Comparison of ENCODE assay signal across 8 cellular contexts in the genomic region with DNA sequence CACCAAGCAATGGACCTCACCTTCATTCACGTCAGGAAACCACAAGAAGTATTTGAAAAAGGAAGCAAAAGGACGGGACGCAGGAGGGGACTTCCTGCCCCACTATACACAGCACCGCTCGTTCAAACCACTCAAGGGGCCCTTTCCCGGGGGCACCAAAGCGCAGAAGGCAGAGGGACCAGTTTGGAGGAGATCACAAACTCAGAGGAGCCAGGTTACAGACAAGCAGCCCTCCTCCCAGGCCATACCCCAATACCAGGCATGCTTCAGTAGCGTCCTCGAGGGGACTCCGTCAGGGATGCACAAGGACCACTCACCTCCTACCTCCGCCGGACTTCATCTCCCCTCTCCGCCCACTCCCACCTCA. TPM values are rescaled to one million over a fixed set of nuclear protein-coding genes. Genes with fewer than 3 reads are reported as not detected.
DNase-seq lines count a peak whose midpoint lies in the region; FAIRE-seq and TF ChIP-seq lines count a peak whose summit lies in the region.

No MANE protein-coding gene starts in this region.

- intact Hi-C loops in testis (cut with DNase I; ENCODE audit: low total_unique reads), result no loop called here

- TF ChIP-seq POLR2A in GM12892 (IDR thresholded peaks at IDR 0.05; ENCODE audit: low read depth, low read length) (no peak; the same call in 1 of the 2 replicates), H54 (IDR thresholded peaks at IDR 0.05; ENCODE audit: low read depth, low read length) (peak; percentile 12; the same call in 1 of the 2 replicates), testis (IDR thresholded peaks at IDR 0.05) (no peak)

- H3K4me1 ChIP-seq in liver (ENCODE audit: control insufficient read depth in 4 of 4, insufficient read depth in 4 of 4, low read length in 3 of 4), result peaks cover 15 to 68% (median 55%) of the 10 kb centered on the region in 4 donors
- peaks cover 41% of the 10 kb centered on the region for H3K4me1 ChIP-seq in testis

- H3K4me1 Mint-ChIP-seq in brain, result peaks cover 60% of the 10 kb centered on the region

- WGBS in liver, result under 1% methylated on average over 13 of the region's 13 CpGs
- WGBS in testis, 2 donors, result 0 to 2% methylated on average over 11 to 13 of the region's 13 CpGs

- H3K9ac ChIP-seq in liver (ENCODE audit: low read depth in 1 of 2, low read length in 2 of 2), result peak overlapping the region; percentile 73 to 89

- TF ChIP-seq CTCF in brain (conservative IDR thresholded peaks at IDR 0.05) (no peak), liver (IDR thresholded peaks at IDR 0.05; ENCODE audit: low read depth, low read length, missing input control) (no peak), testis (IDR thresholded peaks at IDR 0.05) (no peak)

- H3K9me3 Mint-ChIP-seq in brain, result no peaks in the 10 kb centered on the region

- H3K27ac Mint-ChIP-seq in brain, result peak overlapping the region; percentile 70 to 91 (median 86)

- DNase-seq in GM12892 (ENCODE audit: insufficient read length), result no peak
- DNase-seq in H54 (ENCODE audit: insufficient read length, low spot score), result no peak
- peak; percentile 63 for DNase-seq in OCI-M1 (lab: John Stamatoyannopoulos, UW)
- DNase-seq in testis, result peak; percentile 28
- DNase-seq in urothelium cell line (ENCODE audit: low spot score), result no peak
- no peak for DNase-seq in HuH-7 (ENCODE audit: low spot score)

- FAIRE-seq in GM12892 (lab: Jason Lieb, UNC) (peak; percentile 89), H54 (lab: Jason Lieb, UNC) (no peak), urothelium cell line (lab: Jason Lieb, UNC) (no peak)

- H3K36me3 ChIP-seq in liver (ENCODE audit: control insufficient read depth in 4 of 4, insufficient read depth in 3 of 4, low read depth in 1 of 4, low read length in 3 of 4) (peaks cover 0 to 8% (median 1%) of the 10 kb centered on the region in 4 donors), testis (ENCODE audit: low read depth, missing control alignments) (no peaks in the 10 kb centered on the region)

- H3K27ac ChIP-seq in liver (ENCODE audit: low read depth in 1 of 2, low read length in 2 of 2), result peak overlapping the region; percentile 91 to 94
- H3K27ac ChIP-seq in testis, result peak overlapping the region; percentile 94 to 96

- H3K27me3 ChIP-seq in liver (ENCODE audit: control insufficient read depth in 4 of 4, insufficient read depth in 4 of 4, low read length in 3 of 4) (no peaks in the 10 kb centered on the region), testis (no peaks in the 10 kb centered on the region)

- no peaks in the 10 kb centered on the region for H3K9me3 ChIP-seq in liver (ENCODE audit: control insufficient read depth in 4 of 4, low read length in 3 of 4)
- H3K9me3 ChIP-seq in testis, result no peaks in the 10 kb centered on the region

- no peak for TF ChIP-seq RAD21 in liver (IDR thresholded peaks at IDR 0.05)

- peaks cover 19% of the 10 kb centered on the region for H3K36me3 Mint-ChIP-seq in brain

- H3K4me3 ChIP-seq in liver (ENCODE audit: low read depth in 1 of 3, low read length in 3 of 3) (peak overlapping the region; percentile 68 to 99 (median 89)), testis (peak overlapping the region; percentile 94 to 99)

- H3K4me3 Mint-ChIP-seq in brain, result peak overlapping the region; percentile 96 to 99 (median 97)

- H3K27me3 Mint-ChIP-seq in brain, result peaks cover 6% of the 10 kb centered on the region

TF ChIP-seq in liver, 16 proteins besides CTCF, POLR2A, EP300 and RAD21:
- TF ChIP-seq JUND (IDR thresholded peaks at IDR 0.05) (no peak), ATF3 (IDR thresholded peaks at IDR 0.05) (no peak), EGR1 (IDR thresholded peaks at IDR 0.05; ENCODE audit: low read depth in 2 of 2) (no peak), HNF4G (IDR thresholded peaks at IDR 0.05) (no peak), FOXA2 (IDR thresholded peaks at IDR 0.05) (no peak), TAF1 (conservative IDR thresholded peaks at IDR 0.05) (no peak), SP1 (IDR thresholded peaks at IDR 0.05) (no peak)
- TF ChIP-seq, protein P1, sequence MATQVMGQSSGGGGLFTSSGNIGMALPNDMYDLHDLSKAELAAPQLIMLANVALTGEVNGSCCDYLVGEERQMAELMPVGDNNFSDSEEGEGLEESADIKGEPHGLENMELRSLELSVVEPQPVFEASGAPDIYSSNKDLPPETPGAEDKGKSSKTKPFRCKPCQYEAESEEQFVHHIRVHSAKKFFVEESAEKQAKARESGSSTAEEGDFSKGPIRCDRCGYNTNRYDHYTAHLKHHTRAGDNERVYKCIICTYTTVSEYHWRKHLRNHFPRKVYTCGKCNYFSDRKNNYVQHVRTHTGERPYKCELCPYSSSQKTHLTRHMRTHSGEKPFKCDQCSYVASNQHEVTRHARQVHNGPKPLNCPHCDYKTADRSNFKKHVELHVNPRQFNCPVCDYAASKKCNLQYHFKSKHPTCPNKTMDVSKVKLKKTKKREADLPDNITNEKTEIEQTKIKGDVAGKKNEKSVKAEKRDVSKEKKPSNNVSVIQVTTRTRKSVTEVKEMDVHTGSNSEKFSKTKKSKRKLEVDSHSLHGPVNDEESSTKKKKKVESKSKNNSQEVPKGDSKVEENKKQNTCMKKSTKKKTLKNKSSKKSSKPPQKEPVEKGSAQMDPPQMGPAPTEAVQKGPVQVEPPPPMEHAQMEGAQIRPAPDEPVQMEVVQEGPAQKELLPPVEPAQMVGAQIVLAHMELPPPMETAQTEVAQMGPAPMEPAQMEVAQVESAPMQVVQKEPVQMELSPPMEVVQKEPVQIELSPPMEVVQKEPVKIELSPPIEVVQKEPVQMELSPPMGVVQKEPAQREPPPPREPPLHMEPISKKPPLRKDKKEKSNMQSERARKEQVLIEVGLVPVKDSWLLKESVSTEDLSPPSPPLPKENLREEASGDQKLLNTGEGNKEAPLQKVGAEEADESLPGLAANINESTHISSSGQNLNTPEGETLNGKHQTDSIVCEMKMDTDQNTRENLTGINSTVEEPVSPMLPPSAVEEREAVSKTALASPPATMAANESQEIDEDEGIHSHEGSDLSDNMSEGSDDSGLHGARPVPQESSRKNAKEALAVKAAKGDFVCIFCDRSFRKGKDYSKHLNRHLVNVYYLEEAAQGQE (IDR thresholded peaks at IDR 0.05), result no peak
- TF ChIP-seq, protein P2, sequence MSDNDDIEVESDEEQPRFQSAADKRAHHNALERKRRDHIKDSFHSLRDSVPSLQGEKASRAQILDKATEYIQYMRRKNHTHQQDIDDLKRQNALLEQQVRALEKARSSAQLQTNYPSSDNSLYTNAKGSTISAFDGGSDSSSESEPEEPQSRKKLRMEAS (IDR thresholded peaks at IDR 0.05), result no peak
TF ChIP-seq in liver: peak in this region for 0.

RNA-seq across cellular contexts. Expression of gene CRTC2, which starts 0.7 kb away (rescaled TPM):
- 36.9 TPM for polyA plus RNA-seq in GM12892 (2012; ENCODE audit: missing spikeins)
- polyA plus RNA-seq in brain (ENCODE audit: insufficient read depth, low read depth, low replicate concordance), result 39.3 TPM
- total RNA-seq in liver, result 1 to 10 TPM; 4.9 to 5.5 TPM
- polyA plus RNA-seq in liver, result 10 to 100 TPM; 11.0 to 14.9 TPM
- 10 to 100 TPM; 32.0 to 49.7 TPM for total RNA-seq in testis
- polyA plus RNA-seq in testis (ENCODE audit: insufficient read depth, low read depth, low replicate concordance), result 49.1 TPM

RNA-seq across cellular contexts. Expression of gene SLC39A1, which starts 5.6 kb away (rescaled TPM):
- polyA plus RNA-seq in GM12892 (2012; ENCODE audit: missing spikeins), result 53.2 TPM
- 52.2 TPM for polyA plus RNA-seq in brain (ENCODE audit: insufficient read depth, low read depth, low replicate concordance)
- total RNA-seq in liver, result 10 to 100 TPM; 46.8 to 70.3 TPM
- polyA plus RNA-seq in liver, result 10 to 100 TPM; 38.8 to 62.5 TPM
- 10 to 100 TPM; 46.5 to 62.5 TPM for total RNA-seq in testis
- polyA plus RNA-seq in testis (ENCODE audit: insufficient read depth, low read depth, low replicate concordance), result 54.5 TPM

RNA-seq across cellular contexts. Expression of gene CREB3L4, which starts 10.0 kb away (rescaled TPM):
- 15.3 TPM for polyA plus RNA-seq in GM12892 (2012; ENCODE audit: missing spikeins)
- polyA plus RNA-seq in brain (ENCODE audit: insufficient read depth, low read depth, low replicate concordance) (44.9 TPM), liver (10 to 100 TPM in 1 of 2 donors, 1 to 10 TPM in 1; 4.4 to 10.2 TPM), testis (ENCODE audit: insufficient read depth, low read depth, low replicate concordance) (15.6 TPM)
- total RNA-seq in liver (10 to 100 TPM in 1 of 2 donors, 1 to 10 TPM in 1; 7.4 to 10.3 TPM), testis (10 to 100 TPM; 22.2 to 24.6 TPM)

RNA-seq across cellular contexts. Expression of gene DENND4B, which starts 11.2 kb away (rescaled TPM):
- polyA plus RNA-seq in GM12892 (2012; ENCODE audit: missing spikeins), result 35.2 TPM
- polyA plus RNA-seq in brain (ENCODE audit: insufficient read depth, low read depth, low replicate concordance) (27.6 TPM), liver (10 to 100 TPM in 1 of 2 donors, 1 to 10 TPM in 1; 9.7 to 10.1 TPM), testis (ENCODE audit: insufficient read depth, low read depth, low replicate concordance) (25.4 TPM)
- total RNA-seq in liver (10 to 100 TPM; 13.1 to 27.2 TPM), testis (10 to 100 TPM; 54.5 to 59.0 TPM)

RNA-seq across cellular contexts. Expression of gene JTB, which starts 19.7 kb away (rescaled TPM):
- polyA plus RNA-seq in GM12892 (2012; ENCODE audit: missing spikeins), result 114 TPM
- polyA plus RNA-seq in brain (ENCODE audit: insufficient read depth, low read depth, low replicate concordance) (133 TPM), liver (100 to 1,000 TPM; 144 to 182 TPM), testis (ENCODE audit: insufficient read depth, low read depth, low replicate concordance) (78.6 TPM)
- total RNA-seq in liver (100 to 1,000 TPM in 1 of 2 donors, 10 to 100 TPM in 1; 88.9 to 104 TPM), testis (100 to 1,000 TPM; 159 to 212 TPM)

Comparison
In these comparisons a context has a peak if more than half of its experiments do, and no peak if none do; other contexts are left out.
1. DNase-seq: peak in OCI-M1 (single experiment) and testis (single experiment); none in GM12892 (single experiment), H54 (single experiment), urothelium cell line (single experiment) and HuH-7 (single experiment).